ENCODE assay signal across 20 cellular contexts in the genomic region with DNA sequence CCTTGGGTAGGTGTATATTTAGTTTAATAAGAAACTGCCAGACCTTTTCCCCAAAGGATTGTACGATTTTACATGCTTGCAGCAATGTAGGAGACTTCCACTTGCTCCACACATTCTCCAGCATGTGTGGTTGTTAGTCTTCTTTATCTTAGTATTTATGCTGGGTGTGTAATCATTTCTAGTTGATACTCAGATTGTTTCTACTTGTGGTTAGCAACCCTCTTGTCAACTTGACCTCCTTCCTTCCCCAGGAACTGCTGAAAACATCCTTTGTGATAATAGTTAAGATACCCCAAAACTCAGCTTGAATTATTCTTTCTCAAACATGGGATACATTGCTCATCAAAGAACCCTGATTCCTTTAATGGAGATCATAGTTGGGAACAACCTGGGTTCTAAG. TPM values are rescaled to one million over a fixed set of nuclear protein-coding genes. Genes with fewer than 3 reads are reported as not detected.
DNase-seq lines count a peak whose midpoint lies in the region; ATAC-seq lines count a peak whose summit lies in the region.
"Had no signal": no experiment of that assay in that cellular context is flagged by ENCODE, and none has a peak within 500 bp of the region (broad histone marks: within the 10 kb centered on the region; RNA-seq: fewer than 3 reads in every experiment).

No MANE protein-coding gene starts in this region.

- no peak for DNase-seq in activated CD4-positive, alpha-beta T cell treated with anti-CD3 and anti-CD28 coated beads, Interleukin-2, amount 10 ng/mL, durations not matched to agents 24 days and 14 days
- no peak for DNase-seq in activated CD4-positive, alpha-beta T cell treated with anti-CD3 and anti-CD28 coated beads for 4 hours
- DNase-seq in iris pigment epithelial cell (ENCODE audit: low read depth), result peak; percentile 15
- DNase-seq in activated CD8-positive, alpha-beta memory T cell treated with anti-CD3 and anti-CD28 coated beads, Interleukin-2, amount 50 U/mL, for 48 hours, result no peak
- DNase-seq in HK-2 (ENCODE audit: unreplicated experiment), result no peak
- DNase-seq in GDM1 (lab: John Stamatoyannopoulos, UW), result no peak
- DNase-seq: 8988T, AML-193, C1 segment of cervical spinal cord, DMS53, GF-D8, KBM-7, MM.1S, NCI-H1092, NCI-H1436 treated with DMSO at 0.1 percent for 48 hours, NCI-H1930, NCI-H510A, SHP77 treated with DMSO at 0.1 percent for 48 hours had no signal

- no peaks in the 10 kb centered on the region for H3K9me3 Mint-ChIP-seq in activated CD4-positive, alpha-beta T cell treated with anti-CD3 and anti-CD28 coated beads, Interleukin-2, amount 10 ng/mL, durations not matched to agents 24 days and 14 days
- no peaks in the 10 kb centered on the region for H3K9me3 Mint-ChIP-seq in activated T-helper 17 cell treated with anti-CD3 and anti-CD28 coated beads, Interleukin-2, amount 50 U/mL, for 72 hours

- no peaks in the 10 kb centered on the region for H3K27me3 Mint-ChIP-seq in activated CD4-positive, alpha-beta T cell treated with anti-CD3 and anti-CD28 coated beads, Interleukin-2, amount 10 ng/mL, durations not matched to agents 24 days and 14 days
- H3K27me3 Mint-ChIP-seq in activated T-helper 17 cell treated with anti-CD3 and anti-CD28 coated beads, Interleukin-2, amount 50 U/mL, for 72 hours, result no peaks in the 10 kb centered on the region

- intact Hi-C loops in activated CD4-positive, alpha-beta T cell treated with anti-CD3 and anti-CD28 coated beads, Interleukin-2, amount 10 ng/mL, durations not matched to agents 24 days and 14 days (cut with micrococcal nuclease), result no loop called here

- H3K4me3 Mint-ChIP-seq in activated CD4-positive, alpha-beta T cell treated with anti-CD3 and anti-CD28 coated beads, Interleukin-2, amount 10 ng/mL, durations not matched to agents 24 days and 14 days, result no peak overlapping the region
- no peak overlapping the region for H3K4me3 Mint-ChIP-seq in activated T-helper 17 cell treated with anti-CD3 and anti-CD28 coated beads, Interleukin-2, amount 50 U/mL, for 72 hours

- peaks cover 20% of the 10 kb centered on the region for H3K36me3 Mint-ChIP-seq in activated CD4-positive, alpha-beta T cell treated with anti-CD3 and anti-CD28 coated beads, Interleukin-2, amount 10 ng/mL, durations not matched to agents 24 days and 14 days (ENCODE audit: low read depth)
- H3K36me3 Mint-ChIP-seq in activated T-helper 17 cell treated with anti-CD3 and anti-CD28 coated beads, Interleukin-2, amount 50 U/mL, for 72 hours (ENCODE audit: low read depth), result peaks cover 47% of the 10 kb centered on the region

- peaks cover 9% of the 10 kb centered on the region for H3K4me1 Mint-ChIP-seq in activated CD4-positive, alpha-beta T cell treated with anti-CD3 and anti-CD28 coated beads, Interleukin-2, amount 10 ng/mL, durations not matched to agents 24 days and 14 days
- H3K4me1 Mint-ChIP-seq in activated T-helper 17 cell treated with anti-CD3 and anti-CD28 coated beads, Interleukin-2, amount 50 U/mL, for 72 hours, result peaks cover 10% of the 10 kb centered on the region

- no peak for ATAC-seq in activated T-helper 17 cell treated with anti-CD3 and anti-CD28 coated beads, Interleukin-2, amount 50 U/mL, for 72 hours (replicated peaks)
- ATAC-seq in GM21447 (IDR thresholded peaks at IDR 0.05; ENCODE audit: unreplicated experiment), result no peak

- peak overlapping the region; percentile 32 for H3K27ac Mint-ChIP-seq in activated CD4-positive, alpha-beta T cell treated with anti-CD3 and anti-CD28 coated beads, Interleukin-2, amount 10 ng/mL, durations not matched to agents 24 days and 14 days
- peak overlapping the region; percentile 42 for H3K27ac Mint-ChIP-seq in activated T-helper 17 cell treated with anti-CD3 and anti-CD28 coated beads, Interleukin-2, amount 50 U/mL, for 72 hours

RNA-seq across cellular contexts. Expression of gene CYBRD1, which starts 37.2 kb away (rescaled TPM):
- total RNA-seq in activated CD4-positive, alpha-beta T cell treated with anti-CD3 and anti-CD28 coated beads, Interleukin-2, amount 10 ng/mL, durations not matched to agents 24 days and 14 days, result 4.7 and 5.1 TPM in 2 replicates
- total RNA-seq in activated T-helper 17 cell treated with anti-CD3 and anti-CD28 coated beads, Interleukin-2, amount 50 U/mL, for 72 hours, result under 1 TPM; 0.24 to 0.69 TPM

RNA-seq across cellular contexts. Expression of gene DCAF17, which starts 51.1 kb away (rescaled TPM):
- total RNA-seq in activated CD4-positive, alpha-beta T cell treated with anti-CD3 and anti-CD28 coated beads, Interleukin-2, amount 10 ng/mL, durations not matched to agents 24 days and 14 days, result 27.3 and 27.4 TPM in 2 replicates
- total RNA-seq in activated T-helper 17 cell treated with anti-CD3 and anti-CD28 coated beads, Interleukin-2, amount 50 U/mL, for 72 hours, result 10 to 100 TPM; 11.2 to 18.6 TPM

RNA-seq across cellular contexts. Expression of gene METTL8, which starts 51.3 kb away (rescaled TPM):
- 33.1 and 42.9 TPM in 2 replicates for total RNA-seq in activated CD4-positive, alpha-beta T cell treated with anti-CD3 and anti-CD28 coated beads, Interleukin-2, amount 10 ng/mL, durations not matched to agents 24 days and 14 days
- 10 to 100 TPM; 19.5 to 27.7 TPM for total RNA-seq in activated T-helper 17 cell treated with anti-CD3 and anti-CD28 coated beads, Interleukin-2, amount 50 U/mL, for 72 hours
